In the genomic region with DNA sequence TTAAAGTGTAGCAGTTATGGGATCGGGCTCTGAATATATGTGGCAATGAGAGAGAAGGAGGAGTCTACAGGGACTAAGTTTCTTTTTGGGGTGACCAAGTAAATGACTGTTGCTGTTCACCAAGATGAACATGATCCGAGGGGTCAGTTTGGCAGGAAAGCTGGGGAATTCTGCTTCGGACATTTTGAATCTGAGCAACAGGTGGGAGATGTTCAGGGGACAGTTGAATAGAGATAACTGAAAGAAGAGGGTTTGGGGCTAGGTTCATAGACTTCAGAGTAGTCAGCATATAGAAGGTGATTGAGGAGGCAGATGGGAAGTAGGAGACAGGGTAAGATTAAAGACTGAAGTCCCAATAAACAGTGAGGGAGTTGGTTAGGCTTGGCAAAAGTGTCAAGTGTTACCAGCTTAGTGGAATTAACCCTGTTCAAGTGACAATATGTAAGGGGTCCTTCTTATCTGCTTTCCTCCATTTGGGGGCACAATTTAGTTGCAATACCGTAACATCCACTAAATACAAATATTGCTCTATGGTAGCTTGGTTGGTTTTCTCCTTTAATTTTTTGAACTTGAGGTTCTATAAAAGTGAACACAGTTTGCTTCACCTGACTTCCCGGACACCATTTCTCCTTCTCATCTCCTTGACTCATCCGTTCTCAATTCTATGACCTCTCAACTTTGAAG, we compare ENCODE assay signal across 26 cellular contexts. TPM values are rescaled to one million over a fixed set of nuclear protein-coding genes. Genes with fewer than 3 reads are reported as not detected.
"Had no signal": no experiment of that assay in that cellular context is flagged by ENCODE, and none has a peak within 500 bp of the region (broad histone marks: within the 10 kb centered on the region; RNA-seq: fewer than 3 reads in every experiment).

No MANE protein-coding gene starts in this region.

- DNase-seq: activated CD4-positive, alpha-beta T cell treated with anti-CD3 and anti-CD28 coated beads for 4 hours; activated CD4-positive, alpha-beta T cell treated with anti-CD3 and anti-CD28 coated beads, Interleukin-2, amount 50 U/mL, for 48 hours; activated CD8-positive, alpha-beta memory T cell treated with anti-CD3 and anti-CD28 coated beads, Interleukin-2, amount 10 ng/mL, durations not matched to agents 7 days and 5 days; activated effector memory CD4-positive, alpha-beta T cell treated with Interleukin-2 at 50 U/mL for 16 hours; activated naive CD4-positive, alpha-beta T cell; activated T-cell treated with anti-CD3 and anti-CD28 coated beads, Interleukin-2, amount 50 U/mL, for 24 hours; aorta; caudate nucleus; colonic mucosa; Kasumi-1; NCI-H1105 treated with DMSO at 0.1 percent for 48 hours; NCI-H1436 treated with DMSO at 0.1 percent for 48 hours; NCI-H187; NCI-H2081; NCI-H446; NCI-H524 treated with DMSO at 0.1 percent for 48 hours; NCI-H748 treated with DMSO at 0.1 percent for 48 hours; T-helper 1 cell had no signal

- H3K4me3 Mint-ChIP-seq: activated CD8-positive, alpha-beta memory T cell treated with anti-CD3 and anti-CD28 coated beads, Interleukin-2, amount 10 ng/mL, durations not matched to agents 7 days and 5 days; activated naive CD4-positive, alpha-beta T cell treated with anti-CD3 and anti-CD28 coated beads, Interleukin-2, amount 50 U/mL, for 24 hours; activated T-cell treated with anti-CD3 and anti-CD28 coated beads, Interleukin-2, amount 50 U/mL, for 24 hours; activated T-helper 1 cell treated with anti-CD3 and anti-CD28 coated beads, Interleukin-12 subunit alpha, Interleukin-12 subunit beta, Interleukin-2, Interleukin-4 antibody, amounts not matched to agents 30 ng/mL and 10 ng/mL and 1 ng/mL, durations not matched to agents 14 hours and 24 hours and 36 hours had no signal

- H3K9me3 ChIP-seq: breast epithelium, colonic mucosa had no signal

- H3K36me3 Mint-ChIP-seq: activated naive CD4-positive, alpha-beta T cell treated with anti-CD3 and anti-CD28 coated beads, Interleukin-2, amount 50 U/mL, for 24 hours had no signal

- H3K27me3 Mint-ChIP-seq: activated CD8-positive, alpha-beta memory T cell treated with anti-CD3 and anti-CD28 coated beads, Interleukin-2, amount 10 ng/mL, durations not matched to agents 7 days and 5 days; activated naive CD4-positive, alpha-beta T cell treated with anti-CD3 and anti-CD28 coated beads, Interleukin-2, amount 50 U/mL, for 24 hours; activated T-cell treated with anti-CD3 and anti-CD28 coated beads, Interleukin-2, amount 50 U/mL, for 24 hours had no signal

- H3K36me3 ChIP-seq: breast epithelium, colonic mucosa had no signal

- H3K27me3 ChIP-seq: breast epithelium, colonic mucosa had no signal

- H3K27ac ChIP-seq: breast epithelium, colonic mucosa, SK-N-MC had no signal

- ATAC-seq: activated CD4-positive, CD25-positive, alpha-beta regulatory T cell treated with anti-CD3 and anti-CD28 coated beads, Interleukin-2, amount 50 U/mL, for 24 hours; activated CD8-positive, alpha-beta memory T cell treated with anti-CD3 and anti-CD28 coated beads, Interleukin-2, amount 10 ng/mL, durations not matched to agents 7 days and 5 days had no signal

- H3K9me3 Mint-ChIP-seq: activated naive CD4-positive, alpha-beta T cell treated with anti-CD3 and anti-CD28 coated beads, Interleukin-2, amount 50 U/mL, for 24 hours; activated T-cell treated with anti-CD3 and anti-CD28 coated beads, Interleukin-2, amount 50 U/mL, for 24 hours; activated T-helper 1 cell treated with anti-CD3 and anti-CD28 coated beads, Interleukin-12 subunit alpha, Interleukin-12 subunit beta, Interleukin-2, Interleukin-4 antibody, amounts not matched to agents 30 ng/mL and 10 ng/mL and 1 ng/mL, durations not matched to agents 14 hours and 24 hours and 36 hours had no signal

- H3K27ac Mint-ChIP-seq: activated CD8-positive, alpha-beta memory T cell treated with anti-CD3 and anti-CD28 coated beads, Interleukin-2, amount 10 ng/mL, durations not matched to agents 7 days and 5 days; activated naive CD4-positive, alpha-beta T cell treated with anti-CD3 and anti-CD28 coated beads, Interleukin-2, amount 50 U/mL, for 24 hours; activated T-cell treated with anti-CD3 and anti-CD28 coated beads, Interleukin-2, amount 50 U/mL, for 24 hours; activated T-helper 1 cell treated with anti-CD3 and anti-CD28 coated beads, Interleukin-12 subunit alpha, Interleukin-12 subunit beta, Interleukin-2, Interleukin-4 antibody, amounts not matched to agents 30 ng/mL and 10 ng/mL and 1 ng/mL, durations not matched to agents 14 hours and 24 hours and 36 hours had no signal

- H3K4me1 ChIP-seq: breast epithelium, colonic mucosa had no signal

- H3K4me3 ChIP-seq: breast epithelium, colonic mucosa, SK-N-MC had no signal

RNA-seq across cellular contexts. Expression of gene ENTHD1, which starts 2.9 kb away (rescaled TPM):
- total RNA-seq: breast epithelium, cerebellum, colonic mucosa, M059J, RPMI7951 had no signal
- polyA plus RNA-seq: aorta had no signal
